In genomic region chr5:151617841-151618710, GRCh38 we compare ENCODE assay signal across 2 cellular contexts.
TF ChIP-seq lines count a peak whose summit lies in the region.

No MANE protein-coding gene starts in this region.

TF ChIP-seq in A549, 52 proteins besides CTCF, POLR2A, EP300 and RAD21 (continued from another document):
- TF ChIP-seq, protein P1, sequence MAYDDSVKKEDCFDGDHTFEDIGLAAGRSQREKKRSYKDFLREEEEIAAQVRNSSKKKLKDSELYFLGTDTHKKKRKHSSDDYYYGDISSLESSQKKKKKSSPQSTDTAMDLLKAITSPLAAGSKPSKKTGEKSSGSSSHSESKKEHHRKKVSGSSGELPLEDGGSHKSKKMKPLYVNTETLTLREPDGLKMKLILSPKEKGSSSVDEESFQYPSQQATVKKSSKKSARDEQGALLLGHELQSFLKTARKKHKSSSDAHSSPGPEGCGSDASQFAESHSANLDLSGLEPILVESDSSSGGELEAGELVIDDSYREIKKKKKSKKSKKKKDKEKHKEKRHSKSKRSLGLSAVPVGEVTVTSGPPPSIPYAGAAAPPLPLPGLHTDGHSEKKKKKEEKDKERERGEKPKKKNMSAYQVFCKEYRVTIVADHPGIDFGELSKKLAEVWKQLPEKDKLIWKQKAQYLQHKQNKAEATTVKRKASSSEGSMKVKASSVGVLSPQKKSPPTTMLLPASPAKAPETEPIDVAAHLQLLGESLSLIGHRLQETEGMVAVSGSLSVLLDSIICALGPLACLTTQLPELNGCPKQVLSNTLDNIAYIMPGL (CRISPR knock-in tag; IDR thresholded peaks at IDR 0.05; ENCODE audit: borderline replicate concordance): no peak
- no peak for TF ChIP-seq CHD4 (IDR thresholded peaks at IDR 0.05; ENCODE audit: borderline replicate concordance)
- TF ChIP-seq JUN (IDR thresholded peaks at IDR 0.05): peak; percentile 65 to 87; a peak in 3 of 5 replicates
- TF ChIP-seq, protein P2, sequence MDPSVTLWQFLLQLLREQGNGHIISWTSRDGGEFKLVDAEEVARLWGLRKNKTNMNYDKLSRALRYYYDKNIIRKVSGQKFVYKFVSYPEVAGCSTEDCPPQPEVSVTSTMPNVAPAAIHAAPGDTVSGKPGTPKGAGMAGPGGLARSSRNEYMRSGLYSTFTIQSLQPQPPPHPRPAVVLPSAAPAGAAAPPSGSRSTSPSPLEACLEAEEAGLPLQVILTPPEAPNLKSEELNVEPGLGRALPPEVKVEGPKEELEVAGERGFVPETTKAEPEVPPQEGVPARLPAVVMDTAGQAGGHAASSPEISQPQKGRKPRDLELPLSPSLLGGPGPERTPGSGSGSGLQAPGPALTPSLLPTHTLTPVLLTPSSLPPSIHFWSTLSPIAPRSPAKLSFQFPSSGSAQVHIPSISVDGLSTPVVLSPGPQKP (IDR thresholded peaks at IDR 0.05; ENCODE audit: low read depth, low read length): no peak
- TF ChIP-seq EHF (CRISPR knock-in tag; IDR thresholded peaks at IDR 0.05): no peak
- TF ChIP-seq BHLHE40 (IDR thresholded peaks at IDR 0.05; ENCODE audit: low read depth, low read length): no peak
- TF ChIP-seq, protein P3, sequence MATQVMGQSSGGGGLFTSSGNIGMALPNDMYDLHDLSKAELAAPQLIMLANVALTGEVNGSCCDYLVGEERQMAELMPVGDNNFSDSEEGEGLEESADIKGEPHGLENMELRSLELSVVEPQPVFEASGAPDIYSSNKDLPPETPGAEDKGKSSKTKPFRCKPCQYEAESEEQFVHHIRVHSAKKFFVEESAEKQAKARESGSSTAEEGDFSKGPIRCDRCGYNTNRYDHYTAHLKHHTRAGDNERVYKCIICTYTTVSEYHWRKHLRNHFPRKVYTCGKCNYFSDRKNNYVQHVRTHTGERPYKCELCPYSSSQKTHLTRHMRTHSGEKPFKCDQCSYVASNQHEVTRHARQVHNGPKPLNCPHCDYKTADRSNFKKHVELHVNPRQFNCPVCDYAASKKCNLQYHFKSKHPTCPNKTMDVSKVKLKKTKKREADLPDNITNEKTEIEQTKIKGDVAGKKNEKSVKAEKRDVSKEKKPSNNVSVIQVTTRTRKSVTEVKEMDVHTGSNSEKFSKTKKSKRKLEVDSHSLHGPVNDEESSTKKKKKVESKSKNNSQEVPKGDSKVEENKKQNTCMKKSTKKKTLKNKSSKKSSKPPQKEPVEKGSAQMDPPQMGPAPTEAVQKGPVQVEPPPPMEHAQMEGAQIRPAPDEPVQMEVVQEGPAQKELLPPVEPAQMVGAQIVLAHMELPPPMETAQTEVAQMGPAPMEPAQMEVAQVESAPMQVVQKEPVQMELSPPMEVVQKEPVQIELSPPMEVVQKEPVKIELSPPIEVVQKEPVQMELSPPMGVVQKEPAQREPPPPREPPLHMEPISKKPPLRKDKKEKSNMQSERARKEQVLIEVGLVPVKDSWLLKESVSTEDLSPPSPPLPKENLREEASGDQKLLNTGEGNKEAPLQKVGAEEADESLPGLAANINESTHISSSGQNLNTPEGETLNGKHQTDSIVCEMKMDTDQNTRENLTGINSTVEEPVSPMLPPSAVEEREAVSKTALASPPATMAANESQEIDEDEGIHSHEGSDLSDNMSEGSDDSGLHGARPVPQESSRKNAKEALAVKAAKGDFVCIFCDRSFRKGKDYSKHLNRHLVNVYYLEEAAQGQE (IDR thresholded peaks at IDR 0.05): no peak
- TF ChIP-seq NFE2L2 (conservative IDR thresholded peaks at IDR 0.05; ENCODE audit: low read length): no peak
- peak; percentile 56; the same call in 1 of the 3 replicates for TF ChIP-seq BCL3 (IDR thresholded peaks at IDR 0.05)
TF ChIP-seq in A549: peak in this region for 9.

TF ChIP-seq in HepG2, 621 proteins besides CTCF, POLR2A, EP300 and RAD21 (continued from another document and continues in another):
- TF ChIP-seq, protein P4, sequence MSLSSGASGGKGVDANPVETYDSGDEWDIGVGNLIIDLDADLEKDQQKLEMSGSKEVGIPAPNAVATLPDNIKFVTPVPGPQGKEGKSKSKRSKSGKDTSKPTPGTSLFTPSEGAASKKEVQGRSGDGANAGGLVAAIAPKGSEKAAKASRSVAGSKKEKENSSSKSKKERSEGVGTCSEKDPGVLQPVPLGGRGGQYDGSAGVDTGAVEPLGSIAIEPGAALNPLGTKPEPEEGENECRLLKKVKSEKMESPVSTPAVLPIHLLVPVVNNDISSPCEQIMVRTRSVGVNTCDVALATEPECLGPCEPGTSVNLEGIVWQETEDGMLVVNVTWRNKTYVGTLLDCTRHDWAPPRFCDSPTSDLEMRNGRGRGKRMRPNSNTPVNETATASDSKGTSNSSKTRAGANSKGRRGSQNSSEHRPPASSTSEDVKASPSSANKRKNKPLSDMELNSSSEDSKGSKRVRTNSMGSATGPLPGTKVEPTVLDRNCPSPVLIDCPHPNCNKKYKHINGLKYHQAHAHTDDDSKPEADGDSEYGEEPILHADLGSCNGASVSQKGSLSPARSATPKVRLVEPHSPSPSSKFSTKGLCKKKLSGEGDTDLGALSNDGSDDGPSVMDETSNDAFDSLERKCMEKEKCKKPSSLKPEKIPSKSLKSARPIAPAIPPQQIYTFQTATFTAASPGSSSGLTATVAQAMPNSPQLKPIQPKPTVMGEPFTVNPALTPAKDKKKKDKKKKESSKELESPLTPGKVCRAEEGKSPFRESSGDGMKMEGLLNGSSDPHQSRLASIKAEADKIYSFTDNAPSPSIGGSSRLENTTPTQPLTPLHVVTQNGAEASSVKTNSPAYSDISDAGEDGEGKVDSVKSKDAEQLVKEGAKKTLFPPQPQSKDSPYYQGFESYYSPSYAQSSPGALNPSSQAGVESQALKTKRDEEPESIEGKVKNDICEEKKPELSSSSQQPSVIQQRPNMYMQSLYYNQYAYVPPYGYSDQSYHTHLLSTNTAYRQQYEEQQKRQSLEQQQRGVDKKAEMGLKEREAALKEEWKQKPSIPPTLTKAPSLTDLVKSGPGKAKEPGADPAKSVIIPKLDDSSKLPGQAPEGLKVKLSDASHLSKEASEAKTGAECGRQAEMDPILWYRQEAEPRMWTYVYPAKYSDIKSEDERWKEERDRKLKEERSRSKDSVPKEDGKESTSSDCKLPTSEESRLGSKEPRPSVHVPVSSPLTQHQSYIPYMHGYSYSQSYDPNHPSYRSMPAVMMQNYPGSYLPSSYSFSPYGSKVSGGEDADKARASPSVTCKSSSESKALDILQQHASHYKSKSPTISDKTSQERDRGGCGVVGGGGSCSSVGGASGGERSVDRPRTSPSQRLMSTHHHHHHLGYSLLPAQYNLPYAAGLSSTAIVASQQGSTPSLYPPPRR (CRISPR knock-in tag; IDR thresholded peaks at IDR 0.05; ENCODE audit: borderline replicate concordance): peak; percentile 87
- peak; percentile 89; the same call in 1 of the 2 replicates for TF ChIP-seq SIX1 (CRISPR knock-in tag; IDR thresholded peaks at IDR 0.05; ENCODE audit: borderline replicate concordance)
- TF ChIP-seq MAFK (conservative IDR thresholded peaks at IDR 0.05 in 1 of 2, IDR thresholded peaks at IDR 0.05 in 1 of 2; ENCODE audit: low read length in 2 of 2): peak in 1 of 2 experiments; percentile 10; a peak in 2 of 4 replicates
- 0 out of 2 replicates have a peak, but pooled peaks have one; percentile 39 for TF ChIP-seq FOXP1 (IDR thresholded peaks at IDR 0.05)
- TF ChIP-seq FOXP1 (CRISPR knock-in tag; IDR thresholded peaks at IDR 0.05): peak; percentile 81
- no peak for TF ChIP-seq ZNF749 (CRISPR knock-in tag; IDR thresholded peaks at IDR 0.05; ENCODE audit: borderline replicate concordance)
- TF ChIP-seq HHEX (CRISPR knock-in tag; IDR thresholded peaks at IDR 0.05): peak; percentile 96
- TF ChIP-seq ZMYM2 (CRISPR knock-in tag; IDR thresholded peaks at IDR 0.05): 0 out of 2 replicates have a peak, but pooled peaks have one; percentile 8
- peak; percentile 76 for TF ChIP-seq RARA (CRISPR knock-in tag; IDR thresholded peaks at IDR 0.05)
- TF ChIP-seq ATF3 (CRISPR knock-in tag; IDR thresholded peaks at IDR 0.05): peak; percentile 86
- TF ChIP-seq FOXA1 (IDR thresholded peaks at IDR 0.05): peak; percentile 90
- TF ChIP-seq FOXA1 (CRISPR knock-in tag; IDR thresholded peaks at IDR 0.05): peak; percentile 87
- TF ChIP-seq, protein P5, sequence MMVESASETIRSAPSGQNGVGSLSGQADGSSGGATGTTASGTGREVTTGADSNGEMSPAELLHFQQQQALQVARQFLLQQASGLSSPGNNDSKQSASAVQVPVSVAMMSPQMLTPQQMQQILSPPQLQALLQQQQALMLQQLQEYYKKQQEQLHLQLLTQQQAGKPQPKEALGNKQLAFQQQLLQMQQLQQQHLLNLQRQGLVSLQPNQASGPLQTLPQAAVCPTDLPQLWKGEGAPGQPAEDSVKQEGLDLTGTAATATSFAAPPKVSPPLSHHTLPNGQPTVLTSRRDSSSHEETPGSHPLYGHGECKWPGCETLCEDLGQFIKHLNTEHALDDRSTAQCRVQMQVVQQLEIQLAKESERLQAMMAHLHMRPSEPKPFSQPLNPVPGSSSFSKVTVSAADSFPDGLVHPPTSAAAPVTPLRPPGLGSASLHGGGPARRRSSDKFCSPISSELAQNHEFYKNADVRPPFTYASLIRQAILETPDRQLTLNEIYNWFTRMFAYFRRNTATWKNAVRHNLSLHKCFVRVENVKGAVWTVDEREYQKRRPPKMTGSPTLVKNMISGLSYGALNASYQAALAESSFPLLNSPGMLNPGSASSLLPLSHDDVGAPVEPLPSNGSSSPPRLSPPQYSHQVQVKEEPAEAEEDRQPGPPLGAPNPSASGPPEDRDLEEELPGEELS (CRISPR knock-in tag; IDR thresholded peaks at IDR 0.05): peak; percentile 78
- TF ChIP-seq FIP1L1 (IDR thresholded peaks at IDR 0.05; ENCODE audit: borderline replicate concordance, insufficient read depth, low read depth, low read length): no peak
- peak; percentile 79; the same call in 1 of the 2 replicates for TF ChIP-seq NCOR1 (IDR thresholded peaks at IDR 0.05; ENCODE audit: borderline replicate concordance, low read length)
- peak; percentile 84 for TF ChIP-seq JUN (CRISPR knock-in tag; IDR thresholded peaks at IDR 0.05)
- TF ChIP-seq, protein P6, sequence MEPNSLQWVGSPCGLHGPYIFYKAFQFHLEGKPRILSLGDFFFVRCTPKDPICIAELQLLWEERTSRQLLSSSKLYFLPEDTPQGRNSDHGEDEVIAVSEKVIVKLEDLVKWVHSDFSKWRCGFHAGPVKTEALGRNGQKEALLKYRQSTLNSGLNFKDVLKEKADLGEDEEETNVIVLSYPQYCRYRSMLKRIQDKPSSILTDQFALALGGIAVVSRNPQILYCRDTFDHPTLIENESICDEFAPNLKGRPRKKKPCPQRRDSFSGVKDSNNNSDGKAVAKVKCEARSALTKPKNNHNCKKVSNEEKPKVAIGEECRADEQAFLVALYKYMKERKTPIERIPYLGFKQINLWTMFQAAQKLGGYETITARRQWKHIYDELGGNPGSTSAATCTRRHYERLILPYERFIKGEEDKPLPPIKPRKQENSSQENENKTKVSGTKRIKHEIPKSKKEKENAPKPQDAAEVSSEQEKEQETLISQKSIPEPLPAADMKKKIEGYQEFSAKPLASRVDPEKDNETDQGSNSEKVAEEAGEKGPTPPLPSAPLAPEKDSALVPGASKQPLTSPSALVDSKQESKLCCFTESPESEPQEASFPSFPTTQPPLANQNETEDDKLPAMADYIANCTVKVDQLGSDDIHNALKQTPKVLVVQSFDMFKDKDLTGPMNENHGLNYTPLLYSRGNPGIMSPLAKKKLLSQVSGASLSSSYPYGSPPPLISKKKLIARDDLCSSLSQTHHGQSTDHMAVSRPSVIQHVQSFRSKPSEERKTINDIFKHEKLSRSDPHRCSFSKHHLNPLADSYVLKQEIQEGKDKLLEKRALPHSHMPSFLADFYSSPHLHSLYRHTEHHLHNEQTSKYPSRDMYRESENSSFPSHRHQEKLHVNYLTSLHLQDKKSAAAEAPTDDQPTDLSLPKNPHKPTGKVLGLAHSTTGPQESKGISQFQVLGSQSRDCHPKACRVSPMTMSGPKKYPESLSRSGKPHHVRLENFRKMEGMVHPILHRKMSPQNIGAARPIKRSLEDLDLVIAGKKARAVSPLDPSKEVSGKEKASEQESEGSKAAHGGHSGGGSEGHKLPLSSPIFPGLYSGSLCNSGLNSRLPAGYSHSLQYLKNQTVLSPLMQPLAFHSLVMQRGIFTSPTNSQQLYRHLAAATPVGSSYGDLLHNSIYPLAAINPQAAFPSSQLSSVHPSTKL (CRISPR knock-in tag; IDR thresholded peaks at IDR 0.05): peak; percentile 97
- TF ChIP-seq ZNF720 (CRISPR knock-in tag; IDR thresholded peaks at IDR 0.05): no peak
- peak; percentile 22; the same call in 1 of the 2 replicates for TF ChIP-seq ZNF205 (CRISPR knock-in tag; IDR thresholded peaks at IDR 0.05)
- no peak for TF ChIP-seq REL (CRISPR knock-in tag; conservative IDR thresholded peaks at IDR 0.05)
- peak; percentile 52; the same call in 1 of the 2 replicates for TF ChIP-seq ZNF12 (CRISPR knock-in tag; IDR thresholded peaks at IDR 0.05)
- no peak for TF ChIP-seq ZNF180 (CRISPR knock-in tag; IDR thresholded peaks at IDR 0.05; ENCODE audit: borderline replicate concordance, low read depth)
- TF ChIP-seq MIER3 (CRISPR knock-in tag; IDR thresholded peaks at IDR 0.05; ENCODE audit: borderline replicate concordance): 0 out of 2 replicates have a peak, but pooled peaks have one; percentile 48
- peak; percentile 80; the same call in 1 of the 2 replicates for TF ChIP-seq GATA4 (IDR thresholded peaks at IDR 0.05; ENCODE audit: borderline replicate concordance, low read depth)
- TF ChIP-seq, protein P7, sequence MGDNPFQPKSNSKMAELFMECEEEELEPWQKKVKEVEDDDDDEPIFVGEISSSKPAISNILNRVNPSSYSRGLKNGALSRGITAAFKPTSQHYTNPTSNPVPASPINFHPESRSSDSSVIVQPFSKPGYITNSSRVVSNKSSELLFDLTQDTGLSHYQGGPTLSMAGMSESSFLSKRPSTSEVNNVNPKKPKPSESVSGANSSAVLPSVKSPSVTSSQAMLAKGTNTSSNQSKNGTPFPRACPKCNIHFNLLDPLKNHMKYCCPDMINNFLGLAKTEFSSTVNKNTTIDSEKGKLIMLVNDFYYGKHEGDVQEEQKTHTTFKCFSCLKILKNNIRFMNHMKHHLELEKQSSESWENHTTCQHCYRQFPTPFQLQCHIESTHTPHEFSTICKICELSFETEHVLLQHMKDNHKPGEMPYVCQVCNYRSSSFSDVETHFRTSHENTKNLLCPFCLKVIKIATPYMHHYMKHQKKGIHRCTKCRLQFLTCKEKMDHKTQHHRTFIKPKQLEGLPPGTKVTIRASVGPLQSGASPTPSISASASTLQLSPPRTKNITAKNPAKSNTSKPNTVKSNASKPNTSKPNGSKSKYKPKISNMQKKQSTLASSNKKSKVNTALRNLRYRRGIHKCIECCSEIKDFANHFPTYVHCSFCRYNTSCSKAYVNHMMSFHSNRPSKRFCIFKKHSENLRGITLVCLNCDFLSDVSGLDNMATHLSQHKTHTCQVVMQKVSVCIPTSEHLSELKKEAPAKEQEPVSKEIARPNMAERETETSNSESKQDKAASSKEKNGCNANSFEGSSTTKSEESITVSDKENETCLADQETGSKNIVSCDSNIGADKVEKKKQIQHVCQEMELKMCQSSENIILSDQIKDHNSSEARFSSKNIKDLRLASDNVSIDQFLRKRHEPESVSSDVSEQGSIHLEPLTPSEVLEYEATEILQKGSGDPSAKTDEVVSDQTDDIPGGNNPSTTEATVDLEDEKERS (CRISPR knock-in tag; IDR thresholded peaks at IDR 0.05): peak; percentile 84
- TF ChIP-seq GATAD1 (CRISPR knock-in tag; IDR thresholded peaks at IDR 0.05): no peak
- peak in 1 of 2 experiments; percentile 76; a peak in 2 of 4 replicates for TF ChIP-seq KLF16 (CRISPR knock-in tag; IDR thresholded peaks at IDR 0.05)
- TF ChIP-seq, protein P8, sequence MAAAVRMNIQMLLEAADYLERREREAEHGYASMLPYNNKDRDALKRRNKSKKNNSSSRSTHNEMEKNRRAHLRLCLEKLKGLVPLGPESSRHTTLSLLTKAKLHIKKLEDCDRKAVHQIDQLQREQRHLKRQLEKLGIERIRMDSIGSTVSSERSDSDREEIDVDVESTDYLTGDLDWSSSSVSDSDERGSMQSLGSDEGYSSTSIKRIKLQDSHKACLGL (CRISPR knock-in tag; IDR thresholded peaks at IDR 0.05): no peak
- peak; percentile 59 for TF ChIP-seq CEBPB (IDR thresholded peaks at IDR 0.05; ENCODE audit: borderline replicate concordance, low read depth, low read length)
- peak; percentile 62; the same call in 1 of the 2 replicates for TF ChIP-seq ZNF614 (CRISPR knock-in tag; IDR thresholded peaks at IDR 0.05; ENCODE audit: borderline replicate concordance)
- no peak for TF ChIP-seq SALL2 (CRISPR knock-in tag; IDR thresholded peaks at IDR 0.05)
